33 cellular contexts compared by ENCODE assay signal in the genomic region with DNA sequence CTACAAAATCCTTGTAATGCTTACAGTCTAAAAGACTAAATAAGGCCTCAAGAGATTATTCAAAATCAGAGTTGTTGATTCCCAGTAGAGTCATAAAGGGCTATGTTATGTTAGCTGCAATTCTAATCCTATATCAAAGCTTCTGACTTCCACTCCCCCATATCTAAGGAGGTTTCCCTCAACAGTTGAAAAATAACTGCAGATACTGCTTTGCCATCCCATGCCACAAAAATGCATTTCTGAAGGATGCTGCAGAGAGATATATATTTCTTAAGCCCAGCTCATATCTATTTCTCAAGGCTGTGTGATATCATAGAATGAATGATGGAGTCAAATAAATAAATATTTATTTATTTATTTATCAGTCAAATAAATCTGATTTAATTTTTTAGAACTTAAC.
"Had no signal": no experiment of that assay in that cellular context is flagged by ENCODE, and none has a peak within 500 bp of the region (broad histone marks: within the 10 kb centered on the region; RNA-seq: fewer than 3 reads in every experiment).

No MANE protein-coding gene starts in this region.

- H3K27me3 Mint-ChIP-seq: activated B cell treated with CpG ODN at 0.5 μM for 24 hours; activated CD4-positive, alpha-beta memory T cell treated with anti-CD3 and anti-CD28 coated beads for 36 hours; activated CD4-positive, alpha-beta T cell treated with anti-CD3 and anti-CD28 coated beads, Interleukin-2, amount 10 ng/mL, durations not matched to agents 24 days and 14 days; activated CD8-positive, alpha-beta T cell treated with anti-CD3 and anti-CD28 coated beads for 36 hours; activated T-helper 17 cell treated with anti-CD3 and anti-CD28 coated beads, Interleukin-2, amount 50 U/mL, for 72 hours; brain had no signal

- H3K4me3 Mint-ChIP-seq: activated B cell treated with CpG ODN at 0.5 μM for 24 hours; activated CD4-positive, alpha-beta memory T cell treated with anti-CD3 and anti-CD28 coated beads for 36 hours; activated CD4-positive, alpha-beta T cell treated with anti-CD3 and anti-CD28 coated beads, Interleukin-2, amount 10 ng/mL, durations not matched to agents 24 days and 14 days; activated CD8-positive, alpha-beta T cell treated with anti-CD3 and anti-CD28 coated beads for 36 hours; activated naive CD4-positive, alpha-beta T cell treated with anti-CD3 and anti-CD28 coated beads for 36 hours; activated naive CD8-positive, alpha-beta T cell treated with anti-CD3 and anti-CD28 coated beads for 36 hours; activated T-cell treated with anti-CD3 and anti-CD28 coated beads, Interleukin-2, amount 50 U/mL, for 4 hours; activated T-cell treated with anti-CD3 and anti-CD28 coated beads, Interleukin-2, amount 50 U/mL, for 72 hours; activated T-helper 1 cell treated with anti-CD3 and anti-CD28 coated beads, Interleukin-12 subunit alpha, Interleukin-12 subunit beta, Interleukin-2, Interleukin-4 antibody, amounts not matched to agents 30 ng/mL and 10 ng/mL and 1 ng/mL, durations not matched to agents 14 hours and 24 hours and 36 hours; activated T-helper 17 cell treated with anti-CD3 and anti-CD28 coated beads, Interleukin-2, amount 50 U/mL, for 72 hours; brain; central memory CD8-positive, alpha-beta T cell; T-helper 1 cell treated with Interleukin-12 subunit alpha and Interleukin-12 subunit beta and Interleukin-4 antibody, amounts not matched to agents 30 μg/mL and 1 μg/mL, for 36 hours; T-helper 2 cell treated with Interferon-gamma antibody and Interleukin-4, amounts not matched to agents 5 μg/mL and 100 μg/mL, for 36 hours had no signal

- H3K9me3 Mint-ChIP-seq: activated B cell treated with CpG ODN at 0.5 μM for 24 hours; activated CD4-positive, alpha-beta memory T cell treated with anti-CD3 and anti-CD28 coated beads for 36 hours; activated CD4-positive, alpha-beta T cell treated with anti-CD3 and anti-CD28 coated beads, Interleukin-2, amount 10 ng/mL, durations not matched to agents 24 days and 14 days; activated CD8-positive, alpha-beta T cell treated with anti-CD3 and anti-CD28 coated beads for 36 hours; activated naive CD4-positive, alpha-beta T cell treated with anti-CD3 and anti-CD28 coated beads for 36 hours; activated naive CD4-positive, alpha-beta T cell treated with anti-CD3 and anti-CD28 coated beads, Interleukin-2, amount 50 U/mL, for 72 hours; activated naive CD8-positive, alpha-beta T cell treated with anti-CD3 and anti-CD28 coated beads for 36 hours; activated T-cell treated with anti-CD3 and anti-CD28 coated beads, Interleukin-2, amount 50 U/mL, for 4 hours; activated T-helper 1 cell treated with anti-CD3 and anti-CD28 coated beads, Interleukin-12 subunit alpha, Interleukin-12 subunit beta, Interleukin-2, Interleukin-4 antibody, amounts not matched to agents 30 ng/mL and 10 ng/mL and 1 ng/mL, durations not matched to agents 14 hours and 24 hours and 36 hours; activated T-helper 17 cell treated with anti-CD3 and anti-CD28 coated beads, Interleukin-2, amount 50 U/mL, for 72 hours; central memory CD8-positive, alpha-beta T cell; T-helper 1 cell treated with Interleukin-12 subunit alpha and Interleukin-12 subunit beta and Interleukin-4 antibody, amounts not matched to agents 30 μg/mL and 1 μg/mL, for 36 hours; T-helper 2 cell treated with Interferon-gamma antibody and Interleukin-4, amounts not matched to agents 5 μg/mL and 100 μg/mL, for 36 hours had no signal

- DNase-seq: activated B cell treated with CpG ODN at 0.5 μM for 24 hours; activated CD4-positive, alpha-beta memory T cell treated with anti-CD3 and anti-CD28 coated beads for 36 hours; activated CD4-positive, alpha-beta T cell treated with anti-CD3 and anti-CD28 coated beads for 4 hours; activated CD4-positive, alpha-beta T cell treated with anti-CD3 and anti-CD28 coated beads, Interleukin-2, amount 10 ng/mL, durations not matched to agents 24 days and 14 days; activated CD4-positive, alpha-beta T cell treated with anti-CD3 and anti-CD28 coated beads, Interleukin-2, amount 50 U/mL, for 1 hour; activated CD4-positive, alpha-beta T cell treated with anti-CD3 and anti-CD28 coated beads, Interleukin-2, amount 50 U/mL, for 4 hours; activated CD4-positive, CD25-positive, alpha-beta regulatory T cell treated with anti-CD3 and anti-CD28 coated beads, Interleukin-2, amount 50 U/mL, for 72 hours; activated CD8-positive, alpha-beta memory T cell treated with anti-CD3 and anti-CD28 coated beads, Interleukin-2, amount 50 U/mL, for 4 hours; activated CD8-positive, alpha-beta T cell treated with anti-CD3 and anti-CD28 coated beads for 36 hours; activated effector memory CD4-positive, alpha-beta T cell treated with anti-CD3 and anti-CD28 coated beads, Interleukin-2, amount 50 U/mL, for 16 hours; activated gamma-delta T cell treated with Interleukin-2 at 50 U/mL for 16 hours; activated naive CD4-positive, alpha-beta T cell; activated naive CD4-positive, alpha-beta T cell treated with anti-CD3 and anti-CD28 coated beads for 36 hours; activated naive CD4-positive, alpha-beta T cell treated with anti-CD3 and anti-CD28 coated beads, Interleukin-2, amount 50 U/mL, for 16 hours; activated naive CD8-positive, alpha-beta T cell treated with anti-CD3 and anti-CD28 coated beads for 36 hours; activated T-cell treated with anti-CD3 and anti-CD28 coated beads for 4 hours; activated T-cell treated with anti-CD3 and anti-CD28 coated beads, Interleukin-2, amount 50 U/mL, for 1 hour; activated T-cell treated with anti-CD3 and anti-CD28 coated beads, Interleukin-2, amount 50 U/mL, for 4 hours; activated T-cell treated with anti-CD3 and anti-CD28 coated beads, Interleukin-2, amount 50 U/mL, for 72 hours; adrenal gland; amygdala; anterior cingulate cortex; caudate nucleus; cerebellar nuclear complex; T-helper 2 cell; T-helper 9 cell had no signal

- ATAC-seq: activated CD8-positive, alpha-beta T cell treated with anti-CD3 and anti-CD28 coated beads for 36 hours; activated naive CD4-positive, alpha-beta T cell treated with anti-CD3 and anti-CD28 coated beads, Interleukin-2, amount 50 U/mL, for 72 hours; activated T-cell treated with anti-CD3 and anti-CD28 coated beads, Interleukin-2, amount 50 U/mL, for 4 hours; activated T-cell treated with anti-CD3 and anti-CD28 coated beads, Interleukin-2, amount 50 U/mL, for 72 hours; activated T-helper 17 cell treated with anti-CD3 and anti-CD28 coated beads, Interleukin-2, amount 50 U/mL, for 72 hours had no signal

- H3K27ac Mint-ChIP-seq: activated B cell treated with CpG ODN at 0.5 μM for 24 hours; activated CD4-positive, alpha-beta memory T cell treated with anti-CD3 and anti-CD28 coated beads for 36 hours; activated CD4-positive, alpha-beta T cell treated with anti-CD3 and anti-CD28 coated beads, Interleukin-2, amount 10 ng/mL, durations not matched to agents 24 days and 14 days; activated CD8-positive, alpha-beta T cell treated with anti-CD3 and anti-CD28 coated beads for 36 hours; activated naive CD4-positive, alpha-beta T cell treated with anti-CD3 and anti-CD28 coated beads for 36 hours; activated naive CD4-positive, alpha-beta T cell treated with anti-CD3 and anti-CD28 coated beads, Interleukin-2, amount 50 U/mL, for 72 hours; activated naive CD8-positive, alpha-beta T cell treated with anti-CD3 and anti-CD28 coated beads for 36 hours; activated T-cell treated with anti-CD3 and anti-CD28 coated beads, Interleukin-2, amount 50 U/mL, for 72 hours; activated T-helper 1 cell treated with anti-CD3 and anti-CD28 coated beads, Interleukin-12 subunit alpha, Interleukin-12 subunit beta, Interleukin-2, Interleukin-4 antibody, amounts not matched to agents 30 ng/mL and 10 ng/mL and 1 ng/mL, durations not matched to agents 14 hours and 24 hours and 36 hours; activated T-helper 17 cell treated with anti-CD3 and anti-CD28 coated beads, Interleukin-2, amount 50 U/mL, for 72 hours; brain; T-helper 1 cell treated with Interleukin-12 subunit alpha and Interleukin-12 subunit beta and Interleukin-4 antibody, amounts not matched to agents 30 μg/mL and 1 μg/mL, for 36 hours; T-helper 2 cell treated with Interferon-gamma antibody and Interleukin-4, amounts not matched to agents 5 μg/mL and 100 μg/mL, for 36 hours had no signal

- H3K4me1 Mint-ChIP-seq: activated B cell treated with CpG ODN at 0.5 μM for 24 hours; activated CD4-positive, alpha-beta T cell treated with anti-CD3 and anti-CD28 coated beads, Interleukin-2, amount 10 ng/mL, durations not matched to agents 24 days and 14 days; activated naive CD8-positive, alpha-beta T cell treated with anti-CD3 and anti-CD28 coated beads for 36 hours; activated T-helper 17 cell treated with anti-CD3 and anti-CD28 coated beads, Interleukin-2, amount 50 U/mL, for 72 hours; central memory CD8-positive, alpha-beta T cell had no signal

- H3K36me3 Mint-ChIP-seq: activated CD4-positive, alpha-beta memory T cell treated with anti-CD3 and anti-CD28 coated beads for 36 hours; activated naive CD4-positive, alpha-beta T cell treated with anti-CD3 and anti-CD28 coated beads, Interleukin-2, amount 50 U/mL, for 72 hours; activated naive CD8-positive, alpha-beta T cell treated with anti-CD3 and anti-CD28 coated beads for 36 hours had no signal
